Comparison of ENCODE assay signal across 8 cellular contexts in genomic region chr15:23039151-23039916, GRCh38. TPM values are rescaled to one million over a fixed set of nuclear protein-coding genes. Genes with fewer than 3 reads are reported as not detected.
DNase-seq lines count a peak whose midpoint lies in the region; ATAC-seq and TF ChIP-seq lines count a peak whose summit lies in the region.

TUBGCP5 (minus strand) TSS chr15:23039569; CDS start chr15:23039543, 26 bp downstream.

- H3K36me3 Mint-ChIP-seq in activated naive CD4-positive, alpha-beta T cell treated with anti-CD3 and anti-CD28 coated beads for 36 hours (ENCODE audit: low read depth), result peaks cover 9% of the 10 kb centered on the region

- no peaks in the 10 kb centered on the region for H3K27me3 Mint-ChIP-seq in activated naive CD4-positive, alpha-beta T cell treated with anti-CD3 and anti-CD28 coated beads for 36 hours (ENCODE audit: low read depth)

- peak within 1 kb of the TSS; percentile 80 for H3K27ac Mint-ChIP-seq in activated naive CD4-positive, alpha-beta T cell treated with anti-CD3 and anti-CD28 coated beads for 36 hours

- H3K4me1 Mint-ChIP-seq in activated naive CD4-positive, alpha-beta T cell treated with anti-CD3 and anti-CD28 coated beads for 36 hours (ENCODE audit: low read depth), result peaks cover 23% of the 10 kb centered on the region

- H3K4me3 Mint-ChIP-seq in activated naive CD4-positive, alpha-beta T cell treated with anti-CD3 and anti-CD28 coated beads for 36 hours, result peak within 1 kb of the TSS; percentile 85

- DNase-seq in GM10266 (ENCODE audit: extremely low spot score) (peak; percentile 97), NB4 (ENCODE audit: low read depth) (peak; percentile 98), SK-N-DZ (ENCODE audit: low spot score) (peak; percentile 97), globus pallidus (ENCODE audit: low spot score) (peak; percentile 90), nucleus accumbens (lab: John Stamatoyannopoulos, UW) (peak; percentile 38 to 96 (median 86)), superior temporal gyrus (ENCODE audit: extremely low spot score) (peak; percentile 92)
- peak; percentile 99 for DNase-seq in activated naive CD4-positive, alpha-beta T cell treated with anti-CD3 and anti-CD28 coated beads for 36 hours

- H3K4me3 ChIP-seq in NB4 (ENCODE audit: low read depth, low read length), result peak within 1 kb of the TSS; percentile 94

- ATAC-seq in HG02571 (IDR thresholded peaks at IDR 0.05; ENCODE audit: unreplicated experiment), result peak; percentile 93

- CTCF ChIA-PET in activated naive CD4-positive, alpha-beta T cell treated with anti-CD3 and anti-CD28 coated beads for 36 hours (lab: Charles Lee), result interaction anchor here (0.5 to 1.6 kb wide), 6 partner anchors 8 to 459 kb away, joined by 3 to 6 read pairs (median 4); no protein-coding TSS in a partner anchor

- TF ChIP-seq CTCF in GM10266 (IDR thresholded peaks at IDR 0.05; ENCODE audit: control insufficient read depth, insufficient read depth, low read depth, missing control alignments), result peak; percentile 22
- peak; percentile 18 for TF ChIP-seq CTCF in NB4 (IDR thresholded peaks at IDR 0.05; ENCODE audit: low read depth, low read length)

- intact Hi-C loops in activated naive CD4-positive, alpha-beta T cell treated with anti-CD3 and anti-CD28 coated beads for 36 hours (cut with micrococcal nuclease), result loop anchor here (1.0 to 5.0 kb wide), 5 partner anchors 59 to 528 kb away; partner anchors contain the start of genes CYFIP1, MKRN3, NIPA1 and NIPA2

- H3K9me3 Mint-ChIP-seq in activated naive CD4-positive, alpha-beta T cell treated with anti-CD3 and anti-CD28 coated beads for 36 hours, result no peaks in the 10 kb centered on the region

- TF ChIP-seq POLR2A in NB4 (IDR thresholded peaks at IDR 0.05; ENCODE audit: extremely low read depth, insufficient read length), result peak; percentile 97

RNA-seq across cellular contexts. Expression of gene TUBGCP5, which starts in this region (rescaled TPM):
- 26.8 and 34.1 TPM in 2 replicates for polyA plus RNA-seq in SK-N-DZ (2014; cell fraction: cytosol; rRNA removed)
- polyA plus RNA-seq in SK-N-DZ (2014; cell fraction: nucleus; rRNA removed), result 37.2 and 38.8 TPM in 2 replicates
- 10 to 100 TPM; 11.6 to 12.3 TPM for total RNA-seq in activated naive CD4-positive, alpha-beta T cell treated with anti-CD3 and anti-CD28 coated beads for 36 hours

Comparison
In these comparisons a context has a peak if more than half of its experiments do, and no peak if none do; other contexts are left out.
1. Peak in every context shown above with its lines: DNase-seq, ATAC-seq and H3K4me3 ChIP-seq.